ENCODE assay signal across 19 cellular contexts in the genomic region with DNA sequence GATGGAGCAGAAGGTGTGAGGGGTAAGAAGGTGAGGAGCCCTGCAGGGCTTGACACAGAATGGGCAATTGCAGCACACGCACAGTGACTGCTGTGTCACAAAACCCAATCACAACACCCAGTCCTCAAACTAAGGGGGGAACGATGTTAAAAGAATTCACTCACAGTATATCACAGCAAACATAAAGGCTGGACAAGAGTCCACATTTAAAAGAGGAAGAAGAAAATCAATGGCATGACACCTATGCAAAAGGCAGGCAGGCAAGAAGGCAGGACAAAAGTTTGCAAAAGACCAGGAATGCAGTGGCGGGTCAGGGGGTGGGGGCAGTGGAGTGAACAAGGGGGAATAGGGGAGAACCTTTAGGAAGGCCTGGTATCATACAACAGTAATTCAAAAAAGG.
DNase-seq lines count a peak whose midpoint lies in the region; ATAC-seq and TF ChIP-seq lines count a peak whose summit lies in the region.
"Had no signal": no experiment of that assay in that cellular context is flagged by ENCODE, and none has a peak within 500 bp of the region (broad histone marks: within the 10 kb centered on the region; RNA-seq: fewer than 3 reads in every experiment).

No MANE protein-coding gene starts in this region.

- H3K14ac ChIP-seq in neuronal stem cell (ENCODE audit: low read length): no peak overlapping the region

- H3K4me3 ChIP-seq in breast epithelium (no peak overlapping the region), neuronal stem cell (ENCODE audit: low read length in 2 of 2) (no peak overlapping the region)
- H3K4me3 ChIP-seq: A549 had no signal

- H3K36me3 ChIP-seq in breast epithelium (no peaks in the 10 kb centered on the region), neuronal stem cell (replicated peaks in 1 of 2; ENCODE audit: control insufficient read depth in 2 of 2, insufficient read depth in 2 of 2, low read length in 2 of 2) (no peaks in the 10 kb centered on the region)

- no peaks in the 10 kb centered on the region for H3K4me1 ChIP-seq in breast epithelium
- H3K4me1 ChIP-seq in neuronal stem cell (ENCODE audit: control insufficient read depth in 2 of 2, insufficient read depth in 1 of 2, low read depth in 1 of 2, low read length in 2 of 2): peaks cover 3 to 6% of the 10 kb centered on the region in 2 donors
- H3K4me1 ChIP-seq: A549 had no signal

- H3K27me3 ChIP-seq in breast epithelium (no peaks in the 10 kb centered on the region), neuronal stem cell (ENCODE audit: control insufficient read depth in 3 of 3, insufficient read depth in 3 of 3, low read depth in 1 of 3, low read length in 3 of 3) (no peaks in the 10 kb centered on the region)

- H3K27ac Mint-ChIP-seq in MCF 10A (ENCODE audit: low read depth, unreplicated experiment): peak overlapping the region; percentile 50
- H3K27ac Mint-ChIP-seq: CD4-positive, alpha-beta T cell had no signal

- POLR2A ChIA-PET in MCF 10A (lab: Yijun Ruan, JAX): interaction anchor here (0.7 kb wide), 1 partner anchor 13 kb away, joined by 4 read pairs; no protein-coding TSS in a partner anchor

- no TSS peak for BruUV-seq in MCF 10A (replicated peaks; lab: Mats Ljungman, UMichigan)

- DNase-seq in MCF 10A (ENCODE audit: unreplicated experiment) (no peak), breast epithelium (ENCODE audit: low spot score in 2 of 2) (no peak), left colon (no peak), neuronal stem cell (ENCODE audit: low spot score) (no peak), left lobe of liver (ENCODE audit: low spot score) (no peak), head of caudate nucleus (no peak)
- DNase-seq: AML-193; CD4-positive, alpha-beta T cell; DMS153; DMS79; GDM1; GOT3; H9; KBM-7 had no signal

- H2BK12ac ChIP-seq in neuronal stem cell (ENCODE audit: low read length): no peak overlapping the region

- H3K9ac ChIP-seq in neuronal stem cell (ENCODE audit: low read depth, low read length, poor library complexity): no peak overlapping the region

- ATAC-seq in left colon (peak; percentile 22), HG03139 (IDR thresholded peaks at IDR 0.05; ENCODE audit: unreplicated experiment) (no peak), left lobe of liver (no peak)
- ATAC-seq: A549 had no signal

- peaks cover 0 to 6% of the 10 kb centered on the region in 2 donors for H3K9me3 ChIP-seq in breast epithelium
- peaks cover 0 to 8% of the 10 kb centered on the region in 2 donors for H3K9me3 ChIP-seq in neuronal stem cell (replicated peaks in 1 of 2; ENCODE audit: control insufficient read depth in 2 of 2, insufficient read depth in 1 of 2, low read depth in 1 of 2, low read length in 2 of 2)
- H3K9me3 ChIP-seq: A549 had no signal

- WGBS in neuronal stem cell (ENCODE audit: extremely low coverage in 2 of 2, insufficient read length in 2 of 2, insufficient replicate concordance in 1 of 2), 2 donors: no CpG with 5 or more reads among the region's 3 CpGs

- TF ChIP-seq POLR2A in breast epithelium (IDR thresholded peaks at IDR 0.05): no peak

- no peak overlapping the region for H3K27ac ChIP-seq in breast epithelium
- H3K27ac ChIP-seq in neuronal stem cell (replicated peaks; ENCODE audit: low read length): no peak overlapping the region
- H3K27ac ChIP-seq: 22Rv1, A549, C4-2B had no signal

- peaks cover 11% of the 10 kb centered on the region for H3K36me3 Mint-ChIP-seq in MCF 10A (ENCODE audit: insufficient read depth, unreplicated experiment)
- H3K36me3 Mint-ChIP-seq: IgD-negative memory B cell had no signal

- H3K79me1 ChIP-seq in neuronal stem cell (ENCODE audit: low read depth, low read length): no peaks in the 10 kb centered on the region

- no peaks in the 10 kb centered on the region for H3K4me1 Mint-ChIP-seq in MCF 10A (ENCODE audit: insufficient read depth, unreplicated experiment)
- H3K4me1 Mint-ChIP-seq: IgD-negative memory B cell had no signal

- H3K4me2 ChIP-seq in neuronal stem cell (ENCODE audit: insufficient read depth, low read length, poor library complexity, severe bottlenecking): peak overlapping the region; percentile 27
- H3K4me2 ChIP-seq: A549 had no signal

- no peak overlapping the region for H3K4ac ChIP-seq in neuronal stem cell (ENCODE audit: low read length)

- no peak overlapping the region for H3K4me3 Mint-ChIP-seq in MCF 10A (ENCODE audit: unreplicated experiment)
- H3K4me3 Mint-ChIP-seq: CD4-positive, alpha-beta T cell; H9; IgD-negative memory B cell had no signal

- no peak overlapping the region for H3K18ac ChIP-seq in neuronal stem cell (ENCODE audit: low read length)

- no peaks in the 10 kb centered on the region for H3K27me3 Mint-ChIP-seq in MCF 10A (ENCODE audit: insufficient read depth, unreplicated experiment)

- H4K8ac ChIP-seq in neuronal stem cell (ENCODE audit: low read depth, low read length): no peak overlapping the region

- H2AK5ac ChIP-seq in neuronal stem cell (ENCODE audit: low read depth, low read length): no peak overlapping the region

- H4K91ac ChIP-seq in neuronal stem cell (ENCODE audit: low read depth, low read length, poor library complexity): no peak overlapping the region

- intact Hi-C loops in MCF 10A (cut with micrococcal nuclease) (no loop called here), breast epithelium (cut with DNase I; ENCODE audit: low total_unique reads) (no loop called here), left colon (cut with DNase I, micrococcal nuclease) (no loop called here), head of caudate nucleus (cut with DNase I) (no loop called here)

- CTCF ChIA-PET in MCF 10A (lab: Yijun Ruan, JAX): no interaction called here

- no peak overlapping the region for H2BK120ac ChIP-seq in neuronal stem cell (ENCODE audit: low read depth, low read length)

- no peak overlapping the region for H2BK5ac ChIP-seq in neuronal stem cell (ENCODE audit: low read length)

- TF ChIP-seq CTCF in MCF 10A (IDR thresholded peaks at IDR 0.05; ENCODE audit: unreplicated experiment) (no peak), breast epithelium (IDR thresholded peaks at IDR 0.05) (no peak)

- H2AFZ ChIP-seq in neuronal stem cell (ENCODE audit: low read length): no peak overlapping the region

- H3K23ac ChIP-seq in neuronal stem cell (ENCODE audit: low read depth, low read length, poor library complexity): no peak overlapping the region

- no peak overlapping the region for H2BK15ac ChIP-seq in neuronal stem cell (ENCODE audit: low read length)

- peaks cover 15% of the 10 kb centered on the region for H3K9me3 Mint-ChIP-seq in MCF 10A (ENCODE audit: unreplicated experiment)
